In the genomic region with DNA sequence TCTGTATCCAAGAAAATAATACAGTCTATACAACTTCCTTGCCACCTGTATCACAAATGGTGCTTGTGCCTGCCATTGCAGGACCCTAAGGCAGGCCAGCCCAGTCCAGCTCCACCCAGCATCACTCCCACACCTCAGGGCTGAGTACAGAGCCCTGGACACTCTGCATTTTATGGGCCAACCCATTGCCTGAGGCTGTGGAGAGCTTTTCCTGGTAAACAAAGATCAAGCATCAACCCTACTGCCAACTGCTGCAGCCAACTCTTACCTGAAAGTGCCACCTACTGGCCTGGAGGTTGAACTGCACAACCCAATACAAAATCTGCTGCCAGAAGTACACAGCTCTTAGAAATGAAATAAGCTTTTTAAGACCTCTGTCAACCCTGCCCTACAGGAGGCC, we compare ENCODE assay signal across 8 cellular contexts.
DNase-seq lines count a peak whose midpoint lies in the region; ATAC-seq, FAIRE-seq and TF ChIP-seq lines count a peak whose summit lies in the region.

No MANE protein-coding gene starts in this region.

- H2AFZ ChIP-seq in SK-N-SH (ENCODE audit: low read depth): no peak overlapping the region
- peak overlapping the region; percentile 4 for H2AFZ ChIP-seq in IMR-90 (replicated peaks; ENCODE audit: low read length, poor library complexity)
- peak overlapping the region; percentile 84 for H2AFZ ChIP-seq in H1 (ENCODE audit: low read length)

- DNase-seq in SK-N-SH: no peak
- DNase-seq in IMR-90: no peak
- peak in 1 of 2 experiments; percentile 68 for DNase-seq in H1 (ENCODE audit: low read depth in 1 of 2, low spot score in 2 of 2)
- peak; percentile 4 for DNase-seq in small intestine
- no peak for DNase-seq in cortex of kidney (lab: John Stamatoyannopoulos, UW)
- DNase-seq in stimulated activated CD4-positive, alpha-beta T cell treated with anti-CD3 and anti-CD28 coated beads, Interleukin-4, amount 100 ng/mL, for 4 hours: no peak

- POLR2A ChIA-PET in SK-N-SH (lab: Yijun Ruan, JAX): no interaction called here
- POLR2A ChIA-PET in IMR-90 (lab: Charles Lee; ENCODE audit: unreplicated experiment): no interaction called here
- POLR2A ChIA-PET in H1 (lab: Charles Lee; ENCODE audit: partially characterized antibody): no interaction called here

- H4K5ac ChIP-seq in IMR-90 (ENCODE audit: low read depth, low read length) (no peak overlapping the region), H1 (ENCODE audit: insufficient read length, low read depth, low read length) (no peak overlapping the region)

- peak overlapping the region; percentile 7; the same call in 1 of the 2 replicates for H4K91ac ChIP-seq in IMR-90 (ENCODE audit: insufficient read depth, low read depth, low read length)
- H4K91ac ChIP-seq in H1 (replicated peaks; ENCODE audit: insufficient read length, low read length): peak overlapping the region; percentile 78

- FAIRE-seq in H1 (lab: Jason Lieb, UNC): peak; percentile 32
- FAIRE-seq in small intestine (lab: Jason Lieb, UNC): no peak

- no peak overlapping the region for H3K4me3 ChIP-seq in SK-N-SH (ENCODE audit: low read depth in 2 of 2, low read length in 1 of 2)
- H3K4me3 ChIP-seq in IMR-90 (ENCODE audit: insufficient read depth, low read depth, low read length): no peak overlapping the region
- no peak overlapping the region for H3K4me3 ChIP-seq in H1 (ENCODE audit: extremely low read depth in 1 of 4, insufficient read depth in 2 of 4, low read depth in 3 of 4, low read length in 4 of 4)
- H3K4me3 ChIP-seq in small intestine (ENCODE audit: low read depth in 1 of 2, low read length in 2 of 2): no peak overlapping the region

- H3K79me2 ChIP-seq in SK-N-SH (ENCODE audit: insufficient read depth) (no peaks in the 10 kb centered on the region), H1 (ENCODE audit: control insufficient read depth in 1 of 2, insufficient read depth in 2 of 2, low read length in 2 of 2) (no peaks in the 10 kb centered on the region)

- H3K18ac ChIP-seq in IMR-90 (ENCODE audit: low read depth, low read length) (no peak overlapping the region), H1 (ENCODE audit: extremely low read depth, low read length) (peak overlapping the region; percentile 68; the same call in 1 of the 2 replicates)

- no peaks in the 10 kb centered on the region for H3K9me2 ChIP-seq in SK-N-SH

- no peak for TF ChIP-seq EP300 in SK-N-SH (IDR thresholded peaks at IDR 0.05; ENCODE audit: borderline replicate concordance in 1 of 2, low read depth in 1 of 2, low read length in 1 of 2)
- TF ChIP-seq EP300 in H1 (IDR thresholded peaks at IDR 0.05; ENCODE audit: borderline replicate concordance in 1 of 2, low read depth in 2 of 2, low read length in 2 of 2): no peak

- H3K9me3 ChIP-seq in SK-N-SH (no peaks in the 10 kb centered on the region; the same call in 1 of the 2 replicates), IMR-90 (ENCODE audit: control insufficient read depth, insufficient read depth, low read length) (peaks cover 7% of the 10 kb centered on the region), H1 (ENCODE audit: insufficient read depth in 2 of 2, low read depth in 1 of 2, low read length in 1 of 2) (peaks cover 7 to 10% of the 10 kb centered on the region in 2 experiments; a peak in 2 of 4 replicates), small intestine (ENCODE audit: control insufficient read depth, low read depth) (peaks cover 2% of the 10 kb centered on the region)

- H4K20me1 ChIP-seq in SK-N-SH (ENCODE audit: insufficient read depth) (no peaks in the 10 kb centered on the region), IMR-90 (ENCODE audit: insufficient read depth, low read length) (no peaks in the 10 kb centered on the region), H1 (replicated peaks in 1 of 2; ENCODE audit: control insufficient read depth in 1 of 2, insufficient read depth in 2 of 2, low read length in 2 of 2) (no peaks in the 10 kb centered on the region)

- in situ Hi-C loops in IMR-90 (cut with MboI; ENCODE audit: low sequenced_read_pairs): no loop called here

- no peak overlapping the region for H2BK5ac ChIP-seq in IMR-90 (ENCODE audit: low read depth, low read length, poor library complexity, severe bottlenecking)
- peak overlapping the region; percentile 98 for H2BK5ac ChIP-seq in H1 (ENCODE audit: low read depth, low read length)

- H3K4me1 ChIP-seq in SK-N-SH (ENCODE audit: control insufficient read depth in 1 of 2, insufficient read depth in 2 of 2, low read depth in 1 of 2, low read length in 1 of 2): no peaks in the 10 kb centered on the region
- no peaks in the 10 kb centered on the region for H3K4me1 ChIP-seq in IMR-90 (ENCODE audit: control insufficient read depth, insufficient read depth, low read length)
- no peaks in the 10 kb centered on the region for H3K4me1 ChIP-seq in H1 (replicated peaks in 1 of 4; ENCODE audit: control insufficient read depth in 3 of 4, insufficient read depth in 4 of 4, low read length in 3 of 4)
- H3K4me1 ChIP-seq in small intestine (ENCODE audit: control insufficient read depth in 2 of 2, insufficient read depth in 1 of 2, low read depth in 1 of 2, low read length in 1 of 2): no peaks in the 10 kb centered on the region

- H2BK12ac ChIP-seq in H1 (ENCODE audit: low read depth, low read length): peak overlapping the region; percentile 97

- H3K4ac ChIP-seq in IMR-90 (ENCODE audit: low read depth, low read length) (no peak overlapping the region), H1 (replicated peaks; ENCODE audit: insufficient read length, low read depth, low read length) (no peak overlapping the region)

- H3K4me2 ChIP-seq in SK-N-SH (no peak overlapping the region), IMR-90 (ENCODE audit: low read depth, low read length) (no peak overlapping the region), H1 (ENCODE audit: insufficient read depth in 1 of 2, low read depth in 2 of 2, low read length in 2 of 2) (no peak overlapping the region)

- H4K8ac ChIP-seq in IMR-90 (ENCODE audit: low read depth in 2 of 2, low read length in 2 of 2) (no peak overlapping the region), H1 (ENCODE audit: extremely low read depth, insufficient read depth, low read length) (no peak overlapping the region)

- H3K27me3 ChIP-seq in SK-N-SH (ENCODE audit: insufficient read depth) (no peaks in the 10 kb centered on the region), IMR-90 (ENCODE audit: control insufficient read depth, insufficient read depth, low read length) (no peaks in the 10 kb centered on the region), H1 (replicated peaks in 1 of 4; ENCODE audit: control insufficient read depth in 3 of 4, extremely low read depth in 1 of 4, insufficient read depth in 3 of 4, low read length in 3 of 4) (no peaks in the 10 kb centered on the region), small intestine (ENCODE audit: control insufficient read depth in 2 of 2, insufficient read depth in 2 of 2, low read length in 2 of 2) (no peaks in the 10 kb centered on the region)

- no peak overlapping the region for H3K14ac ChIP-seq in IMR-90 (replicated peaks; ENCODE audit: low read depth, low read length)
- no peak overlapping the region for H3K14ac ChIP-seq in H1 (ENCODE audit: insufficient read length)

- dilution Hi-C loops in IMR-90 (cut with HindIII; ENCODE audit: low sequenced_read_pairs, unreplicated experiment): no loop called here

- TF ChIP-seq POLR2A in IMR-90 (IDR thresholded peaks at IDR 0.05; ENCODE audit: low read depth, low read length) (no peak), H1 (IDR thresholded peaks at IDR 0.05; ENCODE audit: control extremely low read depth in 1 of 2, low read depth in 2 of 2, low read length in 2 of 2) (no peak)

- no peaks in the 10 kb centered on the region for H3K23me2 ChIP-seq in H1 (ENCODE audit: low read depth, low read length)

- intact Hi-C loops in IMR-90 (cut with micrococcal nuclease): no loop called here

- no peak overlapping the region for H3K23ac ChIP-seq in IMR-90 (ENCODE audit: low read depth, low read length)
- H3K23ac ChIP-seq in H1 (ENCODE audit: insufficient read length): no peak overlapping the region

- no peak overlapping the region for H2BK15ac ChIP-seq in IMR-90 (ENCODE audit: low read depth, low read length)
- peak overlapping the region; percentile 83; the same call in 1 of the 2 replicates for H2BK15ac ChIP-seq in H1 (ENCODE audit: low read length)

- H2BK20ac ChIP-seq in IMR-90 (ENCODE audit: low read depth, low read length) (no peak overlapping the region; the same call in 1 of the 2 replicates), H1 (ENCODE audit: low read length) (peak overlapping the region; percentile 87; the same call in 1 of the 2 replicates)

- ATAC-seq in SK-N-SH treated with all-trans-retinoic acid at 6 μM for 48 hours: no peak
- ATAC-seq in IMR-90 (ENCODE audit: low read depth): no peak
- no peak for ATAC-seq in HG02588 (IDR thresholded peaks at IDR 0.05; ENCODE audit: unreplicated experiment)

- no peak overlapping the region for H2BK120ac ChIP-seq in IMR-90 (ENCODE audit: low read depth, low read length)
- no peak overlapping the region for H2BK120ac ChIP-seq in H1 (replicated peaks; ENCODE audit: low read depth, low read length)

- H3K36me3 ChIP-seq in SK-N-SH (replicated peaks in 1 of 2; ENCODE audit: control insufficient read depth in 1 of 2, insufficient read depth in 2 of 2, low read length in 1 of 2) (no peaks in the 10 kb centered on the region), IMR-90 (ENCODE audit: control insufficient read depth, insufficient read depth, low read length) (no peaks in the 10 kb centered on the region), H1 (ENCODE audit: control insufficient read depth in 2 of 4, insufficient read depth in 4 of 4, low read length in 3 of 4) (0 out of 8 replicates have a peak, but pooled peaks cover 0 to 2% (median 0%) of the 10 kb centered on the region in 4 experiments), small intestine (ENCODE audit: control insufficient read depth in 2 of 2, insufficient read depth in 2 of 2, low read length in 2 of 2) (no peaks in the 10 kb centered on the region)

- no TSS peak for BruUV-seq in IMR-90 (replicated peaks; lab: Mats Ljungman, UMichigan)

- H2AK9ac ChIP-seq in IMR-90 (replicated peaks; ENCODE audit: low read depth, low read length, poor library complexity): no peak overlapping the region

- H3K9ac ChIP-seq in SK-N-SH (no peak overlapping the region), IMR-90 (ENCODE audit: low read depth, low read length) (no peak overlapping the region), H1 (replicated peaks in 1 of 4; ENCODE audit: extremely low read depth in 1 of 4, low read depth in 3 of 4, low read length in 3 of 4) (no peak overlapping the region)

- peak; percentile 45 for TF ChIP-seq RAD21 in SK-N-SH (IDR thresholded peaks at IDR 0.05; ENCODE audit: low read length)
- TF ChIP-seq RAD21 in IMR-90 (IDR thresholded peaks at IDR 0.05; ENCODE audit: low read length): peak; percentile 9; the same call in 1 of the 2 replicates
- peak; percentile 87 to 88 for TF ChIP-seq RAD21 in H1 (IDR thresholded peaks at IDR 0.05 in 1 of 2, conservative IDR thresholded peaks at IDR 0.05 in 1 of 2; ENCODE audit: low read depth in 2 of 2, low read length in 2 of 2)

- H3K27ac ChIP-seq in SK-N-SH (ENCODE audit: low read depth in 2 of 2, low read length in 1 of 2) (no peak overlapping the region), IMR-90 (ENCODE audit: insufficient read depth, low read length) (no peak overlapping the region), H1 (ENCODE audit: low read depth, low read length) (0 out of 2 replicates have a peak overlapping the region, but pooled peaks have one; percentile 4), small intestine (ENCODE audit: low read depth in 1 of 2, low read length in 1 of 2) (no peak overlapping the region)

- CTCF ChIA-PET in SK-N-SH (lab: Yijun Ruan, JAX) (interaction anchor here (0.5 to 1.1 kb wide), 2 partner anchors 11 to 136 kb away, joined by 3 read pairs; no protein-coding TSS in a partner anchor), IMR-90 (lab: Yijun Ruan, JAX) (interaction anchor here (0.6 kb wide), 1 partner anchor 1299 kb away, joined by 8 read pairs; no protein-coding TSS in a partner anchor), H1 (lab: Charles Lee; ENCODE audit: partially characterized antibody) (interaction anchor here (0.5 to 2.0 kb wide), 38 partner anchors 9 to 1543 kb away, joined by 3 to 21 read pairs (median 3); no protein-coding TSS in a partner anchor)

- no peaks in the 10 kb centered on the region for H3F3A ChIP-seq in SK-N-SH (replicated peaks; ENCODE audit: insufficient read depth)

- no peak overlapping the region for H3K56ac ChIP-seq in IMR-90 (ENCODE audit: extremely low read depth, insufficient read depth, low read length)
- no peak overlapping the region for H3K56ac ChIP-seq in H1 (replicated peaks; ENCODE audit: insufficient read length, low read depth, low read length)

- TF ChIP-seq CTCF in SK-N-SH (IDR thresholded peaks at IDR 0.05) (peak; percentile 55), IMR-90 (conservative IDR thresholded peaks at IDR 0.05; ENCODE audit: low read depth, low read length) (no peak), H1 (IDR thresholded peaks at IDR 0.05; ENCODE audit: control extremely low read depth in 1 of 3, insufficient read depth in 1 of 3, low read depth in 1 of 3, low read length in 3 of 3) (peak; percentile 37 to 80 (median 66))

- H3K79me1 ChIP-seq in IMR-90 (ENCODE audit: low read depth in 1 of 2, low read length in 2 of 2) (no peaks in the 10 kb centered on the region), H1 (ENCODE audit: low read depth, low read length) (no peaks in the 10 kb centered on the region)

- H3K9me1 ChIP-seq in IMR-90 (ENCODE audit: insufficient read depth, low read length): no peaks in the 10 kb centered on the region

- H2AK5ac ChIP-seq in IMR-90 (ENCODE audit: low read depth, low read length): no peak overlapping the region
- H2AK5ac ChIP-seq in H1 (ENCODE audit: low read depth, low read length): peak overlapping the region; percentile 84; the same call in 1 of the 2 replicates
